In genomic region chr13:44032801-44033200, GRCh38 we compare ENCODE assay signal across 15 cellular contexts.
A peak's percentile ranks its signal among the peaks of the same experiment; 100 is the strongest.
DNase-seq lines count a peak whose midpoint lies in the region; ATAC-seq and TF ChIP-seq lines count a peak whose summit lies in the region.
"Had no signal": no experiment of that assay in that cellular context is flagged by ENCODE, and none has a peak within 500 bp of the region (broad histone marks: within the 10 kb centered on the region; RNA-seq: fewer than 3 reads in every experiment).

No MANE protein-coding gene starts in this region.

- H3K9me3 Mint-ChIP-seq in GM23338, result no peaks in the 10 kb centered on the region
- peaks cover 2 to 12% (median 10%) of the 10 kb centered on the region in 5 experiments for H3K9me3 Mint-ChIP-seq in brain
- H3K9me3 Mint-ChIP-seq: IgD-negative memory B cell had no signal

- H3K4me2 ChIP-seq in GM23338 (no peak overlapping the region), osteoblast (ENCODE audit: insufficient read depth, low read length) (no peak overlapping the region)
- H3K4me2 ChIP-seq: A549 had no signal

- H4K20me1 ChIP-seq in GM23338 (replicated peaks; ENCODE audit: insufficient read depth) (no peaks in the 10 kb centered on the region), osteoblast (ENCODE audit: insufficient read depth, low read length) (no peaks in the 10 kb centered on the region)

- TF ChIP-seq POLR2A in adrenal gland (IDR thresholded peaks at IDR 0.05), result no peak

- H3K79me2 ChIP-seq in GM23338 (replicated peaks; ENCODE audit: insufficient read depth), result no peaks in the 10 kb centered on the region
- no peaks in the 10 kb centered on the region for H3K79me2 ChIP-seq in osteoblast (ENCODE audit: insufficient read depth, low read length)

- H2AFZ ChIP-seq in GM23338 (peak overlapping the region; percentile 3; the same call in 1 of the 2 replicates), osteoblast (ENCODE audit: low read length) (no peak overlapping the region)

- H3K4me1 ChIP-seq in GM23338 (ENCODE audit: insufficient read depth), result 0 out of 2 replicates have a peak, but pooled peaks cover 11% of the 10 kb centered on the region
- H3K4me1 ChIP-seq in osteoblast (ENCODE audit: insufficient read depth, low read length), result no peaks in the 10 kb centered on the region
- H3K4me1 ChIP-seq in adrenal gland (replicated peaks in 1 of 2), result no peaks in the 10 kb centered on the region
- H3K4me1 ChIP-seq: A549, BE2C had no signal

- H3K36me3 ChIP-seq in GM23338 (ENCODE audit: insufficient read depth) (no peaks in the 10 kb centered on the region), osteoblast (ENCODE audit: insufficient read depth, low read length) (no peaks in the 10 kb centered on the region), adrenal gland (replicated peaks in 1 of 2) (no peaks in the 10 kb centered on the region)
- H3K36me3 ChIP-seq: BE2C had no signal

- H3K4me3 Mint-ChIP-seq in GM23338 (no peak overlapping the region), brain (no peak overlapping the region)
- H3K4me3 Mint-ChIP-seq: CD4-positive, alpha-beta memory T cell; IgD-negative memory B cell had no signal

- peaks cover 15% of the 10 kb centered on the region; the same call in 1 of the 2 replicates for H3K9me2 ChIP-seq in GM23338 (ENCODE audit: insufficient read depth)

- no peak for ATAC-seq in GM23338
- ATAC-seq: A549 had no signal

- H3K27me3 Mint-ChIP-seq in GM23338 (ENCODE audit: insufficient read depth, low read depth, poor library complexity) (no peaks in the 10 kb centered on the region), brain (no peaks in the 10 kb centered on the region)

- DNase-seq in GM23338 (ENCODE audit: low spot score), result no peak
- DNase-seq in osteoblast (ENCODE audit: insufficient read length, low spot score, missing footprints), result peak; percentile 4
- DNase-seq in adrenal gland, result no peak
- DNase-seq in NCI-H2227 (lab: John Stamatoyannopoulos, UW; ENCODE audit: unreplicated experiment), result no peak
- DNase-seq in GDM1 (lab: John Stamatoyannopoulos, UW), result no peak
- DNase-seq: BE2C; CD4-positive, alpha-beta memory T cell; DMS153; DMS79 treated with DMSO at 0.1 percent for 48 hours; EL; H7 had no signal

- H3K27me3 ChIP-seq in GM23338 (ENCODE audit: insufficient read depth) (no peaks in the 10 kb centered on the region), osteoblast (ENCODE audit: insufficient read depth, low read length) (peaks cover 16% of the 10 kb centered on the region), adrenal gland (no peaks in the 10 kb centered on the region)

- H3K27ac Mint-ChIP-seq in GM23338, result no peak overlapping the region; the same call in 1 of the 2 replicates
- peak overlapping the region in 3 of 5 experiments; percentile 0 to 63 (median 34) for H3K27ac Mint-ChIP-seq in brain
- H3K27ac Mint-ChIP-seq: IgD-negative memory B cell had no signal

- peaks cover 14% of the 10 kb centered on the region for H3K4me1 Mint-ChIP-seq in GM23338
- peaks cover 21% of the 10 kb centered on the region for H3K4me1 Mint-ChIP-seq in brain
- H3K4me1 Mint-ChIP-seq: CD4-positive, alpha-beta memory T cell; IgD-negative memory B cell had no signal

- intact Hi-C loops in adrenal gland (cut with DNase I), result no loop called here

- no peaks in the 10 kb centered on the region for H3F3A ChIP-seq in GM23338 (replicated peaks; ENCODE audit: low read depth)

- H3K9me3 ChIP-seq in osteoblast (ENCODE audit: low read depth, low read length), result no peaks in the 10 kb centered on the region
- no peaks in the 10 kb centered on the region for H3K9me3 ChIP-seq in adrenal gland (replicated peaks in 1 of 3)
- H3K9me3 ChIP-seq: A549, BE2C had no signal

- H3K36me3 Mint-ChIP-seq in GM23338 (ENCODE audit: low read depth), result no peaks in the 10 kb centered on the region
- H3K36me3 Mint-ChIP-seq in brain, result no peaks in the 10 kb centered on the region
- H3K36me3 Mint-ChIP-seq: CD4-positive, alpha-beta memory T cell; IgD-negative memory B cell had no signal

- H3K4me3 ChIP-seq in GM23338 (no peak overlapping the region), osteoblast (ENCODE audit: insufficient read depth, low read length) (no peak overlapping the region), adrenal gland (no peak overlapping the region)
- H3K4me3 ChIP-seq: A549 had no signal

- 60 to 72% (median 63%) methylated on average over 3 of the region's 3 CpGs for WGBS in adrenal gland, 4 donors

- TF ChIP-seq CTCF in GM23338 (conservative IDR thresholded peaks at IDR 0.05; ENCODE audit: low read depth in 2 of 2), result no peak
- no peak for TF ChIP-seq CTCF in brain (conservative IDR thresholded peaks at IDR 0.05)
- no peak for TF ChIP-seq CTCF in osteoblast (IDR thresholded peaks at IDR 0.05; ENCODE audit: extremely low read depth, low read depth, low read length)
- no peak for TF ChIP-seq CTCF in adrenal gland (IDR thresholded peaks at IDR 0.05)

- H3K27ac ChIP-seq in GM23338 (ENCODE audit: low read depth), result no peak overlapping the region
- no peak overlapping the region for H3K27ac ChIP-seq in osteoblast (ENCODE audit: low read depth, low read length)
- H3K27ac ChIP-seq in adrenal gland, result no peak overlapping the region
- H3K27ac ChIP-seq: A549, C4-2B had no signal

TF ChIP-seq in GM23338, 12 proteins besides CTCF, POLR2A, EP300 and RAD21:
- TF ChIP-seq ZNF462 (CRISPR knock-in tag; IDR thresholded peaks at IDR 0.05) (no peak), EZH2 (IDR thresholded peaks at IDR 0.05; ENCODE audit: low read depth, unreplicated experiment) (no peak), NANOG (IDR thresholded peaks at IDR 0.05; ENCODE audit: borderline replicate concordance) (no peak)
